ENCODE assay signal across 23 cellular contexts in genomic region chr15:99174989-99175388, GRCh38.
DNase-seq lines count a peak whose midpoint lies in the region; ATAC-seq and TF ChIP-seq lines count a peak whose summit lies in the region.
"Had no signal": no experiment of that assay in that cellular context is flagged by ENCODE, and none has a peak within 500 bp of the region (broad histone marks: within the 10 kb centered on the region; RNA-seq: fewer than 3 reads in every experiment).

No MANE protein-coding gene starts in this region.

- H3K4me1 Mint-ChIP-seq in activated naive CD4-positive, alpha-beta T cell treated with anti-CD3 and anti-CD28 coated beads, Interleukin-2, amount 10 ng/mL, durations not matched to agents 7 days and 5 days = no peaks in the 10 kb centered on the region
- no peaks in the 10 kb centered on the region for H3K4me1 Mint-ChIP-seq in activated T-helper 17 cell treated with anti-CD3 and anti-CD28 coated beads, Interleukin-2, amount 50 U/mL, for 72 hours
- H3K4me1 Mint-ChIP-seq: activated CD4-positive, alpha-beta T cell treated with anti-CD3 and anti-CD28 coated beads, Interleukin-2, amount 10 ng/mL, durations not matched to agents 7 days and 5 days; stimulated activated naive CD8-positive, alpha-beta T cell treated with anti-CD3 and anti-CD28 coated beads, Interleukin-15, amount 100 ng/mL, for 72 hours had no signal

- TF ChIP-seq CTCF in right atrium auricular region (IDR thresholded peaks at IDR 0.05) = no peak
- no peak for TF ChIP-seq CTCF in prostate gland (IDR thresholded peaks at IDR 0.05)
- no peak for TF ChIP-seq CTCF in vagina (IDR thresholded peaks at IDR 0.05)

- CTCF ChIA-PET in activated naive CD4-positive, alpha-beta T cell treated with anti-CD3 and anti-CD28 coated beads, Interleukin-2, amount 10 ng/mL, durations not matched to agents 7 days and 5 days (lab: Charles Lee) = no interaction called here

- H3K36me3 ChIP-seq in right atrium auricular region = no peaks in the 10 kb centered on the region
- H3K36me3 ChIP-seq in prostate gland = no peaks in the 10 kb centered on the region
- peaks cover 0 to 14% of the 10 kb centered on the region in 2 donors for H3K36me3 ChIP-seq in vagina
- H3K36me3 ChIP-seq: BE2C, HAP-1 had no signal

- H3K9me3 ChIP-seq in right atrium auricular region = no peaks in the 10 kb centered on the region
- H3K9me3 ChIP-seq in prostate gland = no peaks in the 10 kb centered on the region
- no peaks in the 10 kb centered on the region for H3K9me3 ChIP-seq in vagina
- H3K9me3 ChIP-seq: BE2C, HAP-1, right lobe of liver had no signal

- WGBS in prostate gland = 39% methylated on average over 7 of the region's 7 CpGs

- TF ChIP-seq POLR2A in prostate gland (IDR thresholded peaks at IDR 0.05) (no peak), vagina (IDR thresholded peaks at IDR 0.05) (no peak)

- H3K4me3 ChIP-seq in right atrium auricular region (no peak overlapping the region), prostate gland (no peak overlapping the region), vagina (no peak overlapping the region)
- H3K4me3 ChIP-seq: GM12878, HAP-1, right lobe of liver had no signal

- no peaks in the 10 kb centered on the region for H3K9me3 Mint-ChIP-seq in activated naive CD4-positive, alpha-beta T cell treated with anti-CD3 and anti-CD28 coated beads, Interleukin-2, amount 10 ng/mL, durations not matched to agents 7 days and 5 days
- no peaks in the 10 kb centered on the region for H3K9me3 Mint-ChIP-seq in activated naive CD4-positive, alpha-beta T cell treated with anti-CD3 and anti-CD28 coated beads, Interleukin-2, amount 50 U/mL, for 72 hours
- no peaks in the 10 kb centered on the region for H3K9me3 Mint-ChIP-seq in activated T-helper 17 cell treated with anti-CD3 and anti-CD28 coated beads, Interleukin-2, amount 50 U/mL, for 72 hours
- H3K9me3 Mint-ChIP-seq: activated CD4-positive, alpha-beta T cell treated with anti-CD3 and anti-CD28 coated beads, Interleukin-2, amount 10 ng/mL, durations not matched to agents 7 days and 5 days; dendritic cell treated with granulocyte-macrophage colony-stimulating factor and Interleukin-4, amounts not matched to agents 40 ng/mL and 50 ng/mL, for 4 days; stimulated activated naive CD8-positive, alpha-beta T cell treated with anti-CD3 and anti-CD28 coated beads, Interleukin-15, amount 100 ng/mL, for 72 hours had no signal

- H3K27me3 Mint-ChIP-seq in activated naive CD4-positive, alpha-beta T cell treated with anti-CD3 and anti-CD28 coated beads, Interleukin-2, amount 10 ng/mL, durations not matched to agents 7 days and 5 days = no peaks in the 10 kb centered on the region
- H3K27me3 Mint-ChIP-seq in activated T-helper 17 cell treated with anti-CD3 and anti-CD28 coated beads, Interleukin-2, amount 50 U/mL, for 72 hours = no peaks in the 10 kb centered on the region
- H3K27me3 Mint-ChIP-seq: activated CD4-positive, alpha-beta T cell treated with anti-CD3 and anti-CD28 coated beads, Interleukin-2, amount 10 ng/mL, durations not matched to agents 7 days and 5 days; dendritic cell treated with granulocyte-macrophage colony-stimulating factor and Interleukin-4, amounts not matched to agents 40 ng/mL and 50 ng/mL, for 4 days; stimulated activated naive CD8-positive, alpha-beta T cell treated with anti-CD3 and anti-CD28 coated beads, Interleukin-15, amount 100 ng/mL, for 72 hours had no signal

- no peak overlapping the region for H3K4me3 Mint-ChIP-seq in activated naive CD4-positive, alpha-beta T cell treated with anti-CD3 and anti-CD28 coated beads, Interleukin-2, amount 10 ng/mL, durations not matched to agents 7 days and 5 days
- no peak overlapping the region for H3K4me3 Mint-ChIP-seq in activated T-helper 17 cell treated with anti-CD3 and anti-CD28 coated beads, Interleukin-2, amount 50 U/mL, for 72 hours
- H3K4me3 Mint-ChIP-seq: activated CD4-positive, alpha-beta T cell treated with anti-CD3 and anti-CD28 coated beads, Interleukin-2, amount 10 ng/mL, durations not matched to agents 7 days and 5 days; dendritic cell treated with granulocyte-macrophage colony-stimulating factor and Interleukin-4, amounts not matched to agents 40 ng/mL and 50 ng/mL, for 4 days; stimulated activated naive CD8-positive, alpha-beta T cell treated with anti-CD3 and anti-CD28 coated beads, Interleukin-15, amount 100 ng/mL, for 72 hours had no signal

- DNase-seq in activated naive CD4-positive, alpha-beta T cell treated with anti-CD3 and anti-CD28 coated beads, Interleukin-2, amount 10 ng/mL, durations not matched to agents 7 days and 5 days = no peak
- DNase-seq in activated naive CD4-positive, alpha-beta T cell treated with anti-CD3 and anti-CD28 coated beads, Interleukin-2, amount 50 U/mL, for 72 hours (ENCODE audit: low spot score in 2 of 2) = no peak
- DNase-seq in right atrium auricular region (ENCODE audit: low spot score) (no peak), prostate gland (ENCODE audit: low spot score) (no peak), vagina (ENCODE audit: extremely low spot score in 2 of 2) (no peak), NCI-H1105 (lab: John Stamatoyannopoulos, UW) (no peak), NCI-H748 (lab: John Stamatoyannopoulos, UW; ENCODE audit: unreplicated experiment) (no peak)
- DNase-seq: 8988T; activated CD4-positive, alpha-beta T cell treated with anti-CD3 and anti-CD28 coated beads, Interleukin-2, amount 10 ng/mL, durations not matched to agents 7 days and 5 days; activated CD8-positive, alpha-beta memory T cell treated with anti-CD3 and anti-CD28 coated beads, Interleukin-2, amount 50 U/mL, for 48 hours; activated naive CD4-positive, alpha-beta T cell; BE2C; GDM1; IMR-90; NCI-H1930; right lobe of liver; stimulated activated CD4-positive, alpha-beta T cell treated with anti-CD3 and anti-CD28 coated beads, Interleukin-2, amount 100 ng/mL, for 24 hours; stimulated activated naive CD8-positive, alpha-beta T cell treated with anti-CD3 and anti-CD28 coated beads, Interleukin-15, amount 100 ng/mL, for 72 hours had no signal

- H3K27me3 ChIP-seq in right atrium auricular region = no peaks in the 10 kb centered on the region
- H3K27me3 ChIP-seq in prostate gland (replicated peaks; ENCODE audit: insufficient read depth) = no peaks in the 10 kb centered on the region
- H3K27me3 ChIP-seq in vagina = no peaks in the 10 kb centered on the region
- H3K27me3 ChIP-seq: BE2C, right lobe of liver had no signal

- no peak for ATAC-seq in activated naive CD4-positive, alpha-beta T cell treated with anti-CD3 and anti-CD28 coated beads, Interleukin-2, amount 50 U/mL, for 72 hours
- no peak for ATAC-seq in activated T-helper 17 cell treated with anti-CD3 and anti-CD28 coated beads, Interleukin-2, amount 50 U/mL, for 72 hours (replicated peaks)
- ATAC-seq: GM12878; right lobe of liver; stimulated activated naive CD8-positive, alpha-beta T cell treated with anti-CD3 and anti-CD28 coated beads, Interleukin-15, amount 100 ng/mL, for 72 hours had no signal

- no peaks in the 10 kb centered on the region for H3K36me3 Mint-ChIP-seq in activated naive CD4-positive, alpha-beta T cell treated with anti-CD3 and anti-CD28 coated beads, Interleukin-2, amount 10 ng/mL, durations not matched to agents 7 days and 5 days
- H3K36me3 Mint-ChIP-seq in activated naive CD4-positive, alpha-beta T cell treated with anti-CD3 and anti-CD28 coated beads, Interleukin-2, amount 50 U/mL, for 72 hours = no peaks in the 10 kb centered on the region
- H3K36me3 Mint-ChIP-seq in activated T-helper 17 cell treated with anti-CD3 and anti-CD28 coated beads, Interleukin-2, amount 50 U/mL, for 72 hours (ENCODE audit: low read depth) = no peaks in the 10 kb centered on the region

- H3K27ac ChIP-seq in right atrium auricular region = peak overlapping the region; percentile 83 to 95
- H3K27ac ChIP-seq in prostate gland = peak overlapping the region; percentile 72 to 76
- H3K27ac ChIP-seq in vagina = peak overlapping the region; percentile 56
- H3K27ac ChIP-seq: epithelial cell of prostate, right lobe of liver had no signal

- intact Hi-C loops in prostate gland (cut with DNase I) (loop anchor here (5.0 kb wide), 2 partner anchors 53 to 68 kb away; partner anchors contain the start of gene SYNM), vagina (cut with DNase I) (loop anchor here (5.0 kb wide), 1 partner anchor 53 kb away; no protein-coding TSS in a partner anchor)

- H3K27ac Mint-ChIP-seq in activated naive CD4-positive, alpha-beta T cell treated with anti-CD3 and anti-CD28 coated beads, Interleukin-2, amount 10 ng/mL, durations not matched to agents 7 days and 5 days = peak overlapping the region; percentile 20
- H3K27ac Mint-ChIP-seq in activated naive CD4-positive, alpha-beta T cell treated with anti-CD3 and anti-CD28 coated beads, Interleukin-2, amount 50 U/mL, for 72 hours = no peak overlapping the region
- H3K27ac Mint-ChIP-seq in activated T-helper 17 cell treated with anti-CD3 and anti-CD28 coated beads, Interleukin-2, amount 50 U/mL, for 72 hours = no peak overlapping the region
- H3K27ac Mint-ChIP-seq: activated CD4-positive, alpha-beta T cell treated with anti-CD3 and anti-CD28 coated beads, Interleukin-2, amount 10 ng/mL, durations not matched to agents 7 days and 5 days; dendritic cell treated with granulocyte-macrophage colony-stimulating factor and Interleukin-4, amounts not matched to agents 40 ng/mL and 50 ng/mL, for 4 days had no signal

- H3K4me1 ChIP-seq in right atrium auricular region (peaks cover 0 to 68% of the 10 kb centered on the region in 2 donors), prostate gland (replicated peaks) (no peaks in the 10 kb centered on the region), vagina (peaks cover 4% of the 10 kb centered on the region)
- H3K4me1 ChIP-seq: HAP-1, right lobe of liver had no signal
